15 cellular contexts compared by ENCODE assay signal in the genomic region with DNA sequence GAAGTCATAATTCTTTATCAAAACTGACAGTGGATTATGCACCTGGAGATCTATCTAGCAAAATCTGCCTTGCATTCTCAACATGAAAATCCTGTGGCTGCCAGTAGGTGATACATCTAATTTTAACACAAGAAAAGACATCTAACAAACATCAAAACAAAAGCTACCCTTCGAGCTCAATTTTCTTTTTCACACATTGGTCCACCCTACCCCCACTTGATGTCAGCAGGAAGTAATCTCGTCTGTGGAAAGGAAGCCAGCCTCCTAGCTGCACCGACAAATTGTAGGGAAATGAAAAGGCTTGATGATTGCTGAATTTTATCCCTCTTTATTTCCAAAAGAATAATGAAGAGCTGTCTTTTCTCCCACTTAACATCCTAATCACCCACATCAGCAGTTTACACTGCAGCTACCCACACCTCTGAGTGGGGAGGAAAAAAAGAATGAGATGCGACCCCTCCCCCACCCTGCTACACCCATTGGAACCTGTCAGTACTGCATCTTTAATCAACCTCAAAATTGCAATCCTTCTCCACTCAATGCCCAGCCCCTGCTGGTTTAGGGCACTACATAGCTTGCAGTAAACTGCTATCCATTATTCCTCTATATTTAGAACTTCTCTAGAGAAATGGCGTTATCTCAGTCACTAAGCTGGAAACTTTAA. TPM values are rescaled to one million over a fixed set of nuclear protein-coding genes. Genes with fewer than 3 reads are reported as not detected.
DNase-seq lines count a peak whose midpoint lies in the region; ATAC-seq lines count a peak whose summit lies in the region.
"Had no signal": no experiment of that assay in that cellular context is flagged by ENCODE, and none has a peak within 500 bp of the region (broad histone marks: within the 10 kb centered on the region; RNA-seq: fewer than 3 reads in every experiment).

No MANE protein-coding gene starts in this region.

- peaks cover 0 to 10% (median 6%) of the 10 kb centered on the region in 7 donors for H3K4me1 Mint-ChIP-seq in naive thymus-derived CD4-positive, alpha-beta T cell

- peaks cover 0 to 4% of the 10 kb centered on the region in 2 donors for H3K4me1 ChIP-seq in naive thymus-derived CD4-positive, alpha-beta T cell (ENCODE audit: control insufficient read depth in 2 of 2, insufficient read depth in 2 of 2, low read length in 2 of 2)

- DNase-seq in NCI-H2107 treated with DMSO at 0.1 percent for 48 hours (lab: John Stamatoyannopoulos, UW; ENCODE audit: unreplicated experiment) (peak; percentile 84), NCI-H2107 (lab: John Stamatoyannopoulos, UW) (no peak), NCI-H748 treated with DMSO at 0.1 percent for 48 hours (lab: John Stamatoyannopoulos, UW) (peak; percentile 8)
- peak; percentile 95 for DNase-seq in Jurkat, Clone E6-1 (ENCODE audit: low read depth, low spot score)
- DNase-seq in naive thymus-derived CD4-positive, alpha-beta T cell: peak in 1 of 9 donors; percentile 15
- DNase-seq in activated CD4-positive, alpha-beta T cell treated with anti-CD3 and anti-CD28 coated beads, Interleukin-2, amount 50 U/mL, for 1 hour: no peak
- DNase-seq: activated gamma-delta T cell treated with Interleukin-2 at 50 U/mL for 16 hours; OCI-M1; stimulated activated CD4-positive, alpha-beta T cell treated with anti-CD3 and anti-CD28 coated beads, Interleukin-15, amount 100 ng/mL, for 24 hours had no signal

- peak overlapping the region; percentile 51 for H3K4me3 ChIP-seq in Jurkat, Clone E6-1 (ENCODE audit: low read length)
- H3K4me3 ChIP-seq in naive thymus-derived CD4-positive, alpha-beta T cell (ENCODE audit: low read length): no peak overlapping the region

- H3K4me3 Mint-ChIP-seq in naive thymus-derived CD4-positive, alpha-beta T cell: no peak overlapping the region

- H3K9me3 Mint-ChIP-seq in naive thymus-derived CD4-positive, alpha-beta T cell: peaks cover 0 to 8% (median 0%) of the 10 kb centered on the region in 11 donors

- no peaks in the 10 kb centered on the region for H3K36me3 Mint-ChIP-seq in naive thymus-derived CD4-positive, alpha-beta T cell

- CTCF ChIA-PET in naive thymus-derived CD4-positive, alpha-beta T cell (lab: Charles Lee): no interaction called here

- intact Hi-C loops in naive thymus-derived CD4-positive, alpha-beta T cell (cut with micrococcal nuclease): no loop called here

- H3K36me3 ChIP-seq in naive thymus-derived CD4-positive, alpha-beta T cell (ENCODE audit: control insufficient read depth in 2 of 3, insufficient read depth in 3 of 3, low read length in 3 of 3): no peaks in the 10 kb centered on the region

- H3K27ac Mint-ChIP-seq in naive thymus-derived CD4-positive, alpha-beta T cell: no peak overlapping the region

- no peak overlapping the region for H3K27ac ChIP-seq in naive thymus-derived CD4-positive, alpha-beta T cell (ENCODE audit: low read depth, low read length)
- H3K27ac ChIP-seq: KMS-11 had no signal

- H3K27me3 ChIP-seq in naive thymus-derived CD4-positive, alpha-beta T cell (ENCODE audit: control insufficient read depth in 2 of 2, insufficient read depth in 2 of 2, low read length in 2 of 2): no peaks in the 10 kb centered on the region

- POLR2A ChIA-PET in naive thymus-derived CD4-positive, alpha-beta T cell (lab: Charles Lee): no interaction called here

- ATAC-seq in naive thymus-derived CD4-positive, alpha-beta T cell: peak; percentile 38
- ATAC-seq in GM19324 (IDR thresholded peaks at IDR 0.05; ENCODE audit: low FRiP score, unreplicated experiment): no peak
- ATAC-seq in GM19035 (IDR thresholded peaks at IDR 0.05; ENCODE audit: unreplicated experiment): no peak
- ATAC-seq: left lobe of liver had no signal

- no peaks in the 10 kb centered on the region for H3K9me3 ChIP-seq in naive thymus-derived CD4-positive, alpha-beta T cell (ENCODE audit: control insufficient read depth in 2 of 3, low read length in 3 of 3)

- H3K27me3 Mint-ChIP-seq in naive thymus-derived CD4-positive, alpha-beta T cell: peaks cover 2 to 24% (median 11%) of the 10 kb centered on the region in 5 donors

RNA-seq across cellular contexts. Expression of a gene that starts 10.6 kb away (rescaled TPM):
- polyA plus RNA-seq in Jurkat, Clone E6-1 (2012; ENCODE audit: insufficient read depth, insufficient read length): 40.4 TPM
- total RNA-seq in naive thymus-derived CD4-positive, alpha-beta T cell: 10 to 100 TPM in 2 of 5 experiments, 1 to 10 TPM in 2, under 1 TPM in 1; 0.48 to 88.3 (median 3.2) TPM
- polyA plus RNA-seq in naive thymus-derived CD4-positive, alpha-beta T cell: under 1 TPM; 0.32 to 0.78 TPM
- total RNA-seq: pulmonary artery endothelial cell had no signal
- polyA plus RNA-seq: fibroblast of lung had no signal

RNA-seq across cellular contexts. Expression of a gene that starts 37.6 kb away (rescaled TPM):
- polyA plus RNA-seq in Jurkat, Clone E6-1 (2012; ENCODE audit: insufficient read depth, insufficient read length): 22.3 TPM
- total RNA-seq in naive thymus-derived CD4-positive, alpha-beta T cell: 10 to 100 TPM in 1 of 5 experiments, 1 to 10 TPM in 2, under 1 TPM in 2; 0.34 to 28.1 (median 1.8) TPM
- polyA plus RNA-seq in naive thymus-derived CD4-positive, alpha-beta T cell: under 1 TPM; 0.47 to 0.98 TPM

Comparison
In these comparisons a context has a peak if more than half of its experiments do, and no peak if none do; other contexts are left out.
1. DNase-seq: peak in NCI-H2107 treated with DMSO at 0.1 percent for 48 hours (single experiment), Jurkat, Clone E6-1 (single experiment) and NCI-H748 treated with DMSO at 0.1 percent for 48 hours (single experiment); none in NCI-H2107 (single experiment) and activated CD4-positive, alpha-beta T cell treated with anti-CD3 and anti-CD28 coated beads, Interleukin-2, amount 50 U/mL, for 1 hour (single experiment).